In the genomic region with DNA sequence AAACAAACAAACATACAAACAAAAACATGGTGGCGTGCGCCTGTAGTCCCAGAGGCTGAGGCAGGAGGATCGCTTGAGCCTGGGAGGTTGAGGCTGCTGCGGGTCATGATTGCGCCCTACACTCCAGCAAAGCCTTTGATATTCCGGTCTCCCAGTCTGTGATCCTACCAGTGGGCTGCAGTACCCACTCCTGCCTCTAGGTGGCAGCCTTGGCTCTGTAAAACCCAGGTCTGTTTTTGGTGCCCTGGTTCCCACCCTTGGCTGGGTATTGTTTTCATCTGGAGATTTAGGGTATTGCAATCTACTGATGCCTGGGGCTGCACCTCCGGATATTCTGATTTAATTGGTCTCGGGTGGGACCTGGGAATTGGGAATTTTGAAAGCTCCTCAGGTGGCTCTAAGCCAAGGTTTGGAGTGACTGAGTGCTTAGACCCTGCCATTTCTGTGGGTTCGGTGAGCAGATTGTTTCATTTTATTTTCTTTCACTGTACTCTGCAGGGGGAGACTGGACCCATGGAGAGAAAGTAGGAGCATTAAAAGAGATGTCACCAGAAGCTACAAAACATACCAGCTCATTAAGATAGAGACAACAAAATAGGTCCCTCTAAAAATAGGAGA, we compare ENCODE assay signal across 8 cellular contexts. TPM values are rescaled to one million over a fixed set of nuclear protein-coding genes. Genes with fewer than 3 reads are reported as not detected.
DNase-seq lines count a peak whose midpoint lies in the region; ATAC-seq and TF ChIP-seq lines count a peak whose summit lies in the region.

No MANE protein-coding gene starts in this region.

- no peak overlapping the region for H3K14ac ChIP-seq in mesenchymal stem cell (ENCODE audit: low read length in 2 of 2)

- intact Hi-C loops in activated CD8-positive, alpha-beta T cell treated with anti-CD3 and anti-CD28 coated beads for 36 hours (cut with micrococcal nuclease) = loop anchor here (10.0 kb wide), 1 partner anchor 692 kb away; no protein-coding TSS in a partner anchor

- H3K4me1 Mint-ChIP-seq in activated CD8-positive, alpha-beta T cell treated with anti-CD3 and anti-CD28 coated beads for 36 hours (ENCODE audit: low read depth) = no peaks in the 10 kb centered on the region

- H3K4me2 ChIP-seq in mesenchymal stem cell (ENCODE audit: low read length, poor library complexity, severe bottlenecking) = no peak overlapping the region

- no peaks in the 10 kb centered on the region for H3K4me1 ChIP-seq in effector memory CD4-positive, alpha-beta T cell (ENCODE audit: control insufficient read depth, insufficient read depth, low read length, poor library complexity, severe bottlenecking)
- peaks cover 2% of the 10 kb centered on the region for H3K4me1 ChIP-seq in mesenchymal stem cell (ENCODE audit: control insufficient read depth, insufficient read depth, low read depth, low read length)

- peaks cover 2% of the 10 kb centered on the region for H3K27me3 Mint-ChIP-seq in activated CD8-positive, alpha-beta T cell treated with anti-CD3 and anti-CD28 coated beads for 36 hours

- peak; percentile 98 for TF ChIP-seq CTCF in activated CD8-positive, alpha-beta T cell treated with anti-CD3 and anti-CD28 coated beads for 36 hours (IDR thresholded peaks at IDR 0.05)

- DNase-seq in EH (ENCODE audit: low read depth) (peak; percentile 77), NCI-H69 (lab: John Stamatoyannopoulos, UW) (peak; percentile 45), mesenchymal stem cell (peak; percentile 75), NCI-H2107 (lab: John Stamatoyannopoulos, UW) (no peak)
- peak; percentile 87 for DNase-seq in activated CD8-positive, alpha-beta T cell treated with anti-CD3 and anti-CD28 coated beads for 36 hours
- DNase-seq in effector memory CD4-positive, alpha-beta T cell = peak; percentile 25 to 48 (median 28)
- DNase-seq in stimulated activated CD8-positive, alpha-beta memory T cell treated with anti-CD3 and anti-CD28 coated beads, Interleukin-2, amount 100 ng/mL, for 1 hour (ENCODE audit: low read depth in 2 of 2) = peak; percentile 26 to 37

- H2BK15ac ChIP-seq in mesenchymal stem cell (ENCODE audit: low read depth, poor library complexity, severe bottlenecking) = no peak overlapping the region

- H3K9me3 ChIP-seq in effector memory CD4-positive, alpha-beta T cell (ENCODE audit: control insufficient read depth, low read length) = no peaks in the 10 kb centered on the region
- no peaks in the 10 kb centered on the region for H3K9me3 ChIP-seq in mesenchymal stem cell (ENCODE audit: control insufficient read depth, low read length)

- 62% methylated on average over 8 of the region's 9 CpGs for WGBS in mesenchymal stem cell

- ATAC-seq in HG02938 (IDR thresholded peaks at IDR 0.05; ENCODE audit: unreplicated experiment) = peak; percentile 53
- peak; percentile 75 for ATAC-seq in activated CD8-positive, alpha-beta T cell treated with anti-CD3 and anti-CD28 coated beads for 36 hours

- no peak overlapping the region for H3K9ac ChIP-seq in mesenchymal stem cell (ENCODE audit: low read length)

- H4K91ac ChIP-seq in mesenchymal stem cell (ENCODE audit: low read length) = no peak overlapping the region

- no peak overlapping the region for H3K27ac Mint-ChIP-seq in activated CD8-positive, alpha-beta T cell treated with anti-CD3 and anti-CD28 coated beads for 36 hours

- H3K4me3 Mint-ChIP-seq in activated CD8-positive, alpha-beta T cell treated with anti-CD3 and anti-CD28 coated beads for 36 hours = no peak overlapping the region

- no peak overlapping the region for H3K4ac ChIP-seq in mesenchymal stem cell (ENCODE audit: low read depth in 1 of 2, low read length in 2 of 2)

- H2AFZ ChIP-seq in mesenchymal stem cell (ENCODE audit: low read depth, low read length) = no peak overlapping the region

- no peaks in the 10 kb centered on the region for H3K27me3 ChIP-seq in effector memory CD4-positive, alpha-beta T cell (replicated peaks; ENCODE audit: control insufficient read depth, insufficient read depth, low read length, poor library complexity, severe bottlenecking)
- peaks cover 0 to 2% of the 10 kb centered on the region in 2 experiments for H3K27me3 ChIP-seq in mesenchymal stem cell (ENCODE audit: control insufficient read depth in 1 of 2, insufficient read depth in 1 of 2, low read length in 2 of 2)

- no peak overlapping the region for H2BK5ac ChIP-seq in mesenchymal stem cell (ENCODE audit: low read depth, low read length, poor library complexity, severe bottlenecking)

- H3K18ac ChIP-seq in mesenchymal stem cell (ENCODE audit: low read depth in 1 of 2, low read length in 2 of 2) = no peak overlapping the region

- no peak overlapping the region for H2BK120ac ChIP-seq in mesenchymal stem cell (ENCODE audit: low read depth, low read length)

- H2BK12ac ChIP-seq in mesenchymal stem cell (ENCODE audit: low read length in 2 of 2) = no peak overlapping the region

- H3K23ac ChIP-seq in mesenchymal stem cell (ENCODE audit: low read length in 2 of 2) = no peak overlapping the region

- no peaks in the 10 kb centered on the region for H3K36me3 ChIP-seq in effector memory CD4-positive, alpha-beta T cell (ENCODE audit: control insufficient read depth, insufficient read depth, low read length)
- H3K36me3 ChIP-seq in mesenchymal stem cell (ENCODE audit: control insufficient read depth in 1 of 2, insufficient read depth in 2 of 2, low read depth in 1 of 2, low read length in 2 of 2) = no peaks in the 10 kb centered on the region

- H3K27ac ChIP-seq in effector memory CD4-positive, alpha-beta T cell (ENCODE audit: insufficient read depth, low read length, poor library complexity, severe bottlenecking) = no peak overlapping the region
- H3K27ac ChIP-seq in mesenchymal stem cell (ENCODE audit: low read length, poor library complexity, severe bottlenecking) = no peak overlapping the region

- no peak overlapping the region for H3K4me3 ChIP-seq in effector memory CD4-positive, alpha-beta T cell (ENCODE audit: insufficient read depth, low read depth, low read length, poor library complexity, severe bottlenecking)
- H3K4me3 ChIP-seq in mesenchymal stem cell (ENCODE audit: insufficient read depth in 1 of 2, low read depth in 1 of 2, low read length in 2 of 2) = no peak overlapping the region

- POLR2A ChIA-PET in activated CD8-positive, alpha-beta T cell treated with anti-CD3 and anti-CD28 coated beads for 36 hours (lab: Charles Lee) = interaction anchor here (0.6 kb wide), 1 partner anchor 1179 kb away, joined by 3 read pairs; no protein-coding TSS in a partner anchor

- H3K79me1 ChIP-seq in mesenchymal stem cell (replicated peaks; ENCODE audit: low read length, poor library complexity, severe bottlenecking) = no peaks in the 10 kb centered on the region

- no peak overlapping the region for H4K8ac ChIP-seq in mesenchymal stem cell (ENCODE audit: low read length)

- CTCF ChIA-PET in activated CD8-positive, alpha-beta T cell treated with anti-CD3 and anti-CD28 coated beads for 36 hours (lab: Charles Lee) = interaction anchor here (0.6 to 8.7 kb wide), 35 partner anchors 8 to 692 kb away, joined by 3 to 177 read pairs (median 4); partner anchors contain the start of genes MYH3 and TMEM220

- H3K36me3 Mint-ChIP-seq in activated CD8-positive, alpha-beta T cell treated with anti-CD3 and anti-CD28 coated beads for 36 hours (ENCODE audit: low read depth) = no peaks in the 10 kb centered on the region

- H2AK5ac ChIP-seq in mesenchymal stem cell (ENCODE audit: low read length, severe bottlenecking) = no peak overlapping the region

- no peaks in the 10 kb centered on the region for H3K9me3 Mint-ChIP-seq in activated CD8-positive, alpha-beta T cell treated with anti-CD3 and anti-CD28 coated beads for 36 hours

RNA-seq across cellular contexts. Expression of gene MYH3, which starts 40.5 kb away (rescaled TPM):
- 1 to 10 TPM; 1.8 to 4.1 TPM for total RNA-seq in activated CD8-positive, alpha-beta T cell treated with anti-CD3 and anti-CD28 coated beads for 36 hours
- 0.33 TPM for polyA plus RNA-seq in mesenchymal stem cell (2013, experiment 1 of 2)
- polyA plus RNA-seq in mesenchymal stem cell (2013, experiment 2 of 2) = 0.25 TPM
